In genomic region chr7:32030904-32031692, GRCh38 we compare ENCODE assay signal across 23 cellular contexts. TPM values are rescaled to one million over a fixed set of nuclear protein-coding genes. Genes with fewer than 3 reads are reported as not detected.
A peak's percentile ranks its signal among the peaks of the same experiment; 100 is the strongest.
DNase-seq lines count a peak whose midpoint lies in the region; ATAC-seq, FAIRE-seq and TF ChIP-seq lines count a peak whose summit lies in the region.
"Had no signal": no experiment of that assay in that cellular context is flagged by ENCODE, and none has a peak within 500 bp of the region (broad histone marks: within the 10 kb centered on the region; RNA-seq: fewer than 3 reads in every experiment).

No MANE protein-coding gene starts in this region.

- H3K36me3 ChIP-seq in GM23248 (ENCODE audit: low read depth) (no peaks in the 10 kb centered on the region), upper lobe of right lung (no peaks in the 10 kb centered on the region)
- H3K36me3 ChIP-seq: ovary had no signal

- 67% methylated on average over 3 of the region's 3 CpGs for WGBS in A549 (ENCODE audit: missing lambda C conversion rate)
- 15 to 25% methylated on average over 3 of the region's 3 CpGs for WGBS in GM23248 (ENCODE audit: low coverage in 1 of 2, low lambda C conversion rate in 2 of 2, missing lambda C conversion rate in 2 of 2), 2 experiments

- TF ChIP-seq CTCF in A549 (IDR thresholded peaks at IDR 0.05), result no peak
- no peak for TF ChIP-seq CTCF in NB4 (IDR thresholded peaks at IDR 0.05; ENCODE audit: low read depth, low read length)
- TF ChIP-seq CTCF in upper lobe of right lung (IDR thresholded peaks at IDR 0.05), result no peak
- no peak for TF ChIP-seq CTCF in Calu3 (IDR thresholded peaks at IDR 0.05; ENCODE audit: unreplicated experiment)

- H2AFZ ChIP-seq in GM23248, result no peak overlapping the region

- no peaks in the 10 kb centered on the region for H4K20me1 ChIP-seq in GM23248 (ENCODE audit: insufficient read depth)

- H3K27ac Mint-ChIP-seq in Calu3 (ENCODE audit: unreplicated experiment), result no peak overlapping the region
- H3K27ac Mint-ChIP-seq in activated T-cell treated with anti-CD3 and anti-CD28 coated beads, Interleukin-2, amount 50 U/mL, for 24 hours, result no peak overlapping the region
- H3K27ac Mint-ChIP-seq in activated CD4-positive, alpha-beta T cell treated with anti-CD3 and anti-CD28 coated beads, Interleukin-2, amount 10 ng/mL, durations not matched to agents 7 days and 5 days, result no peak overlapping the region
- H3K27ac Mint-ChIP-seq: activated naive CD4-positive, alpha-beta T cell treated with anti-CD3 and anti-CD28 coated beads for 36 hours; natural killer cell had no signal

- H3K4me1 ChIP-seq in A549 (peaks cover 33% of the 10 kb centered on the region), GM23248 (ENCODE audit: insufficient read depth) (peaks cover 31% of the 10 kb centered on the region), upper lobe of right lung (no peaks in the 10 kb centered on the region)

- H3K4me3 ChIP-seq in A549 (no peak overlapping the region), GM23248 (0 out of 2 replicates have a peak overlapping the region, but pooled peaks have one; percentile 7), NB4 (ENCODE audit: low read depth, low read length) (no peak overlapping the region), upper lobe of right lung (no peak overlapping the region)
- H3K4me3 ChIP-seq: ovary had no signal

- no peak overlapping the region for H3K4me3 Mint-ChIP-seq in Calu3 (ENCODE audit: low read depth, unreplicated experiment)
- H3K4me3 Mint-ChIP-seq in activated T-cell treated with anti-CD3 and anti-CD28 coated beads, Interleukin-2, amount 50 U/mL, for 24 hours, result no peak overlapping the region
- H3K4me3 Mint-ChIP-seq in activated CD4-positive, alpha-beta T cell treated with anti-CD3 and anti-CD28 coated beads, Interleukin-2, amount 10 ng/mL, durations not matched to agents 7 days and 5 days, result no peak overlapping the region
- H3K4me3 Mint-ChIP-seq: activated naive CD4-positive, alpha-beta T cell treated with anti-CD3 and anti-CD28 coated beads for 36 hours; activated T-cell treated with anti-CD3 and anti-CD28 coated beads, Interleukin-2, amount 50 U/mL, for 4 hours; natural killer cell had no signal

- H3K36me3 Mint-ChIP-seq in Calu3 (ENCODE audit: insufficient read depth, unreplicated experiment), result peaks cover 15% of the 10 kb centered on the region
- no peaks in the 10 kb centered on the region for H3K36me3 Mint-ChIP-seq in activated T-cell treated with anti-CD3 and anti-CD28 coated beads, Interleukin-2, amount 50 U/mL, for 24 hours (ENCODE audit: low read depth)
- no peaks in the 10 kb centered on the region for H3K36me3 Mint-ChIP-seq in activated CD4-positive, alpha-beta T cell treated with anti-CD3 and anti-CD28 coated beads, Interleukin-2, amount 10 ng/mL, durations not matched to agents 7 days and 5 days (ENCODE audit: low read depth)
- H3K36me3 Mint-ChIP-seq: natural killer cell had no signal

- no peak for TF ChIP-seq RAD21 in A549 (conservative IDR thresholded peaks at IDR 0.05 in 1 of 2, IDR thresholded peaks at IDR 0.05 in 1 of 2)

- H3K4me1 Mint-ChIP-seq in Calu3 (ENCODE audit: low read depth, unreplicated experiment), result peaks cover 55% of the 10 kb centered on the region
- no peaks in the 10 kb centered on the region for H3K4me1 Mint-ChIP-seq in activated T-cell treated with anti-CD3 and anti-CD28 coated beads, Interleukin-2, amount 50 U/mL, for 24 hours (ENCODE audit: low read depth)
- peaks cover under 1% of the 10 kb centered on the region for H3K4me1 Mint-ChIP-seq in activated CD4-positive, alpha-beta T cell treated with anti-CD3 and anti-CD28 coated beads, Interleukin-2, amount 10 ng/mL, durations not matched to agents 7 days and 5 days
- H3K4me1 Mint-ChIP-seq: natural killer cell had no signal

- BruUV-seq in Calu3 (replicated peaks; lab: Mats Ljungman, UMichigan), result no TSS peak

- no peak for ATAC-seq in A549
- peak; percentile 56 for ATAC-seq in left ventricle myocardium superior
- no peak for ATAC-seq in upper lobe of right lung
- ATAC-seq: activated CD4-positive, CD25-positive, alpha-beta regulatory T cell treated with anti-CD3 and anti-CD28 coated beads, Interleukin-2, amount 50 U/mL, for 24 hours; activated T-cell treated with anti-CD3 and anti-CD28 coated beads, Interleukin-2, amount 50 U/mL, for 4 hours; HCT116; natural killer cell had no signal

- H3K4me2 ChIP-seq in A549 (no peak overlapping the region), GM23248 (ENCODE audit: unreplicated experiment) (peak overlapping the region; percentile 28)

- H3K9ac ChIP-seq in GM23248, result no peak overlapping the region

- DNase-seq in A549 (ENCODE audit: low read depth in 1 of 2, low spot score in 1 of 2) (no peak), GM23248 (peak; percentile 39), NB4 (ENCODE audit: low read depth) (peak; percentile 19), left ventricle myocardium superior (no peak), upper lobe of right lung (no peak), Calu3 (no peak)
- DNase-seq in activated T-cell treated with anti-CD3 and anti-CD28 coated beads, Interleukin-2, amount 50 U/mL, for 24 hours, result no peak
- no peak for DNase-seq in activated CD4-positive, alpha-beta T cell treated with anti-CD3 and anti-CD28 coated beads, Interleukin-2, amount 10 ng/mL, durations not matched to agents 7 days and 5 days
- DNase-seq: activated naive CD4-positive, alpha-beta T cell treated with anti-CD3 and anti-CD28 coated beads for 36 hours; activated T-cell treated with anti-CD3 and anti-CD28 coated beads, Interleukin-2, amount 50 U/mL, for 4 hours; amniotic stem cell; cortex of kidney; kidney; natural killer cell; NCI-H1105; NCI-H2081; NCI-H510A; ovary had no signal

- H3F3A ChIP-seq in GM23248 (ENCODE audit: insufficient read depth), result 0 out of 2 replicates have a peak, but pooled peaks cover 6% of the 10 kb centered on the region

- TF ChIP-seq POLR2A in A549 (IDR thresholded peaks at IDR 0.05; ENCODE audit: low read length), result no peak
- TF ChIP-seq POLR2A in NB4 (IDR thresholded peaks at IDR 0.05; ENCODE audit: extremely low read depth, insufficient read length), result no peak

- H3K9me3 ChIP-seq in A549 (no peaks in the 10 kb centered on the region), GM23248 (ENCODE audit: low read depth) (no peaks in the 10 kb centered on the region), upper lobe of right lung (no peaks in the 10 kb centered on the region)
- H3K9me3 ChIP-seq: ovary had no signal

- CTCF ChIA-PET in A549 (lab: Yijun Ruan, JAX) (interaction anchor here (1.1 kb wide), 1 partner anchor 287 kb away, joined by 4 read pairs; no protein-coding TSS in a partner anchor), Calu3 (lab: Charles Lee) (interaction anchor here (1.0 kb wide), 1 partner anchor 104 kb away, joined by 4 read pairs; no protein-coding TSS in a partner anchor)
- CTCF ChIA-PET in activated CD4-positive, alpha-beta T cell treated with anti-CD3 and anti-CD28 coated beads, Interleukin-2, amount 10 ng/mL, durations not matched to agents 7 days and 5 days (lab: Charles Lee), result no interaction called here

- peak overlapping the region in 1 of 2 experiments; percentile 31; a peak in 2 of 6 replicates for H3K27ac ChIP-seq in A549
- H3K27ac ChIP-seq in GM23248, result 0 out of 2 replicates have a peak overlapping the region, but pooled peaks have one; percentile 40
- no peak overlapping the region for H3K27ac ChIP-seq in upper lobe of right lung
- H3K27ac ChIP-seq: C4-2B, ovary had no signal

- H3K9me3 Mint-ChIP-seq in Calu3 (ENCODE audit: low read depth, unreplicated experiment), result peaks cover 4% of the 10 kb centered on the region
- H3K9me3 Mint-ChIP-seq in activated T-cell treated with anti-CD3 and anti-CD28 coated beads, Interleukin-2, amount 50 U/mL, for 24 hours, result peaks cover 8% of the 10 kb centered on the region
- H3K9me3 Mint-ChIP-seq in activated CD4-positive, alpha-beta T cell treated with anti-CD3 and anti-CD28 coated beads, Interleukin-2, amount 10 ng/mL, durations not matched to agents 7 days and 5 days, result peaks cover 5% of the 10 kb centered on the region

- POLR2A ChIA-PET in A549 (lab: Yijun Ruan, JAX), result no interaction called here
- POLR2A ChIA-PET in activated CD4-positive, alpha-beta T cell treated with anti-CD3 and anti-CD28 coated beads, Interleukin-2, amount 10 ng/mL, durations not matched to agents 7 days and 5 days (lab: Charles Lee), result no interaction called here

- H3K27me3 ChIP-seq in GM23248 (replicated peaks; ENCODE audit: insufficient read depth), result no peaks in the 10 kb centered on the region
- no peaks in the 10 kb centered on the region for H3K27me3 ChIP-seq in upper lobe of right lung
- H3K27me3 ChIP-seq: ovary had no signal

- H3K79me2 ChIP-seq in GM23248 (ENCODE audit: insufficient read depth), result peaks cover 31% of the 10 kb centered on the region

- peak; percentile 39 for FAIRE-seq in A549 (lab: Jason Lieb, UNC)
- FAIRE-seq: D721Med, GM18507, kidney had no signal

- no peak for TF ChIP-seq EP300 in A549 (IDR thresholded peaks at IDR 0.05)

- in situ Hi-C loops in GM23248 (cut with MboI), result no loop called here

- intact Hi-C loops in left ventricle myocardium superior (cut with micrococcal nuclease) (no loop called here), upper lobe of right lung (cut with DNase I) (no loop called here), Calu3 (cut with micrococcal nuclease; ENCODE audit: unreplicated experiment) (no loop called here)

- no peaks in the 10 kb centered on the region for H3K9me2 ChIP-seq in GM23248 (ENCODE audit: insufficient read depth)

- H3K27me3 Mint-ChIP-seq in Calu3 (ENCODE audit: unreplicated experiment), result no peaks in the 10 kb centered on the region
- H3K27me3 Mint-ChIP-seq in activated T-cell treated with anti-CD3 and anti-CD28 coated beads, Interleukin-2, amount 50 U/mL, for 24 hours, result no peaks in the 10 kb centered on the region
- no peaks in the 10 kb centered on the region for H3K27me3 Mint-ChIP-seq in activated CD4-positive, alpha-beta T cell treated with anti-CD3 and anti-CD28 coated beads, Interleukin-2, amount 10 ng/mL, durations not matched to agents 7 days and 5 days

TF ChIP-seq in A549, 52 proteins besides CTCF, POLR2A, EP300 and RAD21:
- TF ChIP-seq SREBF2 (IDR thresholded peaks at IDR 0.05) (no peak), CEBPB (IDR thresholded peaks at IDR 0.05) (peak in 1 of 2 experiments; percentile 22; a peak in 2 of 4 replicates)
TF ChIP-seq in A549: peak in this region for 1.

RNA-seq across cellular contexts. Expression of gene PDE1C, which starts 39.1 kb away (rescaled TPM):
- polyA plus RNA-seq in A549 (2011; rRNA removed), result 11.0 and 17.0 TPM in 2 replicates
- polyA plus RNA-seq in A549 (2012; cell fraction: cytosol; rRNA removed), result 3.2 and 3.6 TPM in 2 replicates
- polyA plus RNA-seq in A549 (2012; cell fraction: nucleus; rRNA removed), result 6.1 and 10.4 TPM in 2 replicates
- polyA plus RNA-seq in A549 (2017; fragmentation: RNase III; extraction: RNeasy Plus Mini Kit Qiagen cat#74134 plus additional on column Dnase treatment), result 8.0 to 8.5 TPM (median 8.1 TPM) in 3 replicates
- 42.7 and 54.3 TPM in 2 replicates for polyA minus RNA-seq in A549 (2011; rRNA and poly(A)+ RNA removed)
- total RNA-seq in GM23248 (2014; rRNA removed; shearing (Covaris generic)), result 33.8 and 43.1 TPM in 2 replicates
- polyA plus RNA-seq in GM23248 (2016; fragmentation: Nextera tagmentation; extraction: Ambion mirVana), result 20.1 and 23.5 TPM in 2 replicates
- 192 TPM for total RNA-seq in left ventricle myocardium superior
- 13.0 TPM for total RNA-seq in upper lobe of right lung
- total RNA-seq in Calu3 (2022), result 25.1 and 34.0 TPM in 2 replicates
- total RNA-seq in activated CD4-positive, alpha-beta T cell treated with anti-CD3 and anti-CD28 coated beads, Interleukin-2, amount 10 ng/mL, durations not matched to agents 7 days and 5 days, result not detected
- total RNA-seq: activated naive CD4-positive, alpha-beta T cell treated with anti-CD3 and anti-CD28 coated beads for 36 hours; activated T-cell treated with anti-CD3 and anti-CD28 coated beads, Interleukin-2, amount 50 U/mL, for 4 hours; natural killer cell had no signal

Comparison
In these comparisons a context has a peak if more than half of its experiments do, and no peak if none do; other contexts are left out.
1. DNase-seq: peak in GM23248 (single experiment) and NB4 (single experiment); none in A549 (0 of 2), left ventricle myocardium superior (single experiment), upper lobe of right lung (single experiment), Calu3 (single experiment), activated T-cell treated with anti-CD3 and anti-CD28 coated beads, Interleukin-2, amount 50 U/mL, for 24 hours (single experiment) and activated CD4-positive, alpha-beta T cell treated with anti-CD3 and anti-CD28 coated beads, Interleukin-2, amount 10 ng/mL, durations not matched to agents 7 days and 5 days (single experiment).
2. RNA of gene PDE1C, which starts 39.1 kb away (total RNA-seq): 192 TPM in left ventricle myocardium superior (single experiment), 25.1 to 34.0 TPM in Calu3, 33.8 to 43.1 TPM in GM23248 and 13.0 TPM in upper lobe of right lung (single experiment); not detected in activated CD4-positive, alpha-beta T cell treated with anti-CD3 and anti-CD28 coated beads, Interleukin-2, amount 10 ng/mL, durations not matched to agents 7 days and 5 days; every median in the first group is over 10 times any median in the second.